Comparison of ENCODE assay signal across 26 cellular contexts in genomic region chr1:192729500-192729899, GRCh38.
"Had no signal": no experiment of that assay in that cellular context is flagged by ENCODE, and none has a peak within 500 bp of the region (broad histone marks: within the 10 kb centered on the region; RNA-seq: fewer than 3 reads in every experiment).

No MANE protein-coding gene starts in this region.

- H3K4me3 Mint-ChIP-seq: activated B cell treated with CpG ODN at 0.5 μM for 24 hours; activated CD4-positive, alpha-beta T cell treated with anti-CD3 and anti-CD28 coated beads for 36 hours; activated T-cell treated with anti-CD3 and anti-CD28 coated beads, Interleukin-2, amount 50 U/mL, for 4 hours; mesothelial cell of epicardium; natural killer cell; stimulated activated naive CD8-positive, alpha-beta T cell treated with anti-CD3 and anti-CD28 coated beads, Interleukin-15, amount 100 ng/mL, for 72 hours; T-helper 17 cell had no signal

- H3K27ac Mint-ChIP-seq: activated B cell treated with CpG ODN at 0.5 μM for 24 hours; activated CD4-positive, alpha-beta T cell treated with anti-CD3 and anti-CD28 coated beads for 36 hours; activated T-helper 2 cell treated with anti-CD3 and anti-CD28 coated beads, Interferon-gamma antibody, Interleukin-2, Interleukin-4, amounts not matched to agents 10 μg/mL and 5 μg/mL and 100 μg/mL, durations not matched to agents 14 hours and 24 hours and 36 hours; mesothelial cell of epicardium; natural killer cell; stimulated activated naive CD8-positive, alpha-beta T cell treated with anti-CD3 and anti-CD28 coated beads, Interleukin-15, amount 100 ng/mL, for 72 hours; T-helper 17 cell had no signal

- H3K9me3 ChIP-seq: left lung, neutrophil, pancreas, psoas muscle, right atrium auricular region, suprapubic skin, tibial nerve had no signal

- H3K4me1 ChIP-seq: left lung, pancreas, psoas muscle, tibial nerve had no signal

- H3K4me1 Mint-ChIP-seq: activated B cell treated with CpG ODN at 0.5 μM for 24 hours; activated CD4-positive, alpha-beta T cell treated with anti-CD3 and anti-CD28 coated beads for 36 hours; natural killer cell; stimulated activated naive CD8-positive, alpha-beta T cell treated with anti-CD3 and anti-CD28 coated beads, Interleukin-15, amount 100 ng/mL, for 72 hours; T-helper 17 cell had no signal

- H3K36me3 ChIP-seq: cardiac muscle cell, left lung, neutrophil, pancreas, right atrium auricular region, suprapubic skin, tibial nerve had no signal

- H3K36me3 Mint-ChIP-seq: mesothelial cell of epicardium, natural killer cell had no signal

- ATAC-seq: activated CD4-positive, alpha-beta T cell treated with anti-CD3 and anti-CD28 coated beads for 36 hours; activated T-cell treated with anti-CD3 and anti-CD28 coated beads, Interleukin-2, amount 50 U/mL, for 4 hours; esophagus mucosa; left lung; natural killer cell; pancreas; psoas muscle; T-helper 17 cell had no signal

- H3K4me3 ChIP-seq: cardiac muscle cell, left lung, lung, pancreas, psoas muscle, right atrium auricular region, suprapubic skin, tibial nerve had no signal

- H3K27me3 ChIP-seq: cardiac muscle cell, left lung, neutrophil, pancreas, right atrium auricular region, suprapubic skin, tibial nerve had no signal

- FAIRE-seq: kidney, pancreas had no signal

- H3K9me3 Mint-ChIP-seq: activated B cell treated with CpG ODN at 0.5 μM for 24 hours; activated T-cell treated with anti-CD3 and anti-CD28 coated beads, Interleukin-2, amount 50 U/mL, for 4 hours; activated T-helper 2 cell treated with anti-CD3 and anti-CD28 coated beads, Interferon-gamma antibody, Interleukin-2, Interleukin-4, amounts not matched to agents 10 μg/mL and 5 μg/mL and 100 μg/mL, durations not matched to agents 14 hours and 24 hours and 36 hours; natural killer cell had no signal

- H3K27me3 Mint-ChIP-seq: activated CD4-positive, alpha-beta T cell treated with anti-CD3 and anti-CD28 coated beads for 36 hours; stimulated activated naive CD8-positive, alpha-beta T cell treated with anti-CD3 and anti-CD28 coated beads, Interleukin-15, amount 100 ng/mL, for 72 hours; T-helper 17 cell had no signal

- H3K27ac ChIP-seq: cardiac muscle cell, left lung, neutrophil, pancreas, psoas muscle, right atrium auricular region, suprapubic skin, tibial nerve had no signal

- DNase-seq: activated B cell treated with CpG ODN at 0.5 μM for 24 hours; activated CD4-positive, alpha-beta T cell treated with anti-CD3 and anti-CD28 coated beads for 36 hours; activated CD4-positive, alpha-beta T cell treated with anti-CD3 and anti-CD28 coated beads, Interleukin-2, amount 50 U/mL, for 4 hours; activated CD8-positive, alpha-beta memory T cell treated with anti-CD3 and anti-CD28 coated beads for 24 hours; activated CD8-positive, alpha-beta memory T cell treated with anti-CD3 and anti-CD28 coated beads, Interleukin-2, amount 50 U/mL, for 4 hours; activated naive CD4-positive, alpha-beta T cell; activated T-cell treated with anti-CD3 and anti-CD28 coated beads, Interleukin-2, amount 50 U/mL, for 4 hours; effector memory CD4-positive, alpha-beta T cell; foreskin melanocyte; kidney; left lung; natural killer cell; pancreas; psoas muscle; stimulated activated CD4-positive, alpha-beta T cell treated with anti-CD3 and anti-CD28 coated beads, Interleukin-12 subunit alpha, Interleukin-12 subunit beta, amount 100 ng/mL, for 4 hours; stimulated activated naive CD8-positive, alpha-beta T cell treated with anti-CD3 and anti-CD28 coated beads, Interleukin-15, amount 100 ng/mL, for 72 hours; T-helper 17 cell had no signal
